In the genomic region with DNA sequence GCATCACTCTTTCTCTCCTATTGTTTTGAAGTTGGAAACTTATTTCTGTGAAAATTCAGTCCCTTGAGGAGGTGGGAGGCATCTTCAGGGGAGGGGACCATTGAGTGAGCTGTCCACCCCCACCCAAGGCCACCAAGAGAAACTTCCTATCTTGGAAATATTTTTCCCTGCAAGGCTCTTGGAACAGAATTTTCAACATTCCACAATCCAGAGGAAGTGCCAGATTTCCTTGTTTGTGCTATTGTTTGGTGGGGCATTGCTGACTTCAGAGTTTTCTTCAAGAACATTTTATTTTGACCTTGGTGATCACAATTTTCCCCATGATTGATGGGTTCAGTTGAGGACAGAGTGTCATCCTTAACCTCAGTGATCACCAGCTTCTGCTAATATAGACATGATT, we compare ENCODE assay signal across 22 cellular contexts. TPM values are rescaled to one million over a fixed set of nuclear protein-coding genes. Genes with fewer than 3 reads are reported as not detected.
DNase-seq lines count a peak whose midpoint lies in the region; ATAC-seq and TF ChIP-seq lines count a peak whose summit lies in the region.
"Had no signal": no experiment of that assay in that cellular context is flagged by ENCODE, and none has a peak within 500 bp of the region (broad histone marks: within the 10 kb centered on the region; RNA-seq: fewer than 3 reads in every experiment).

No MANE protein-coding gene starts in this region.

- H3K27me3 Mint-ChIP-seq in activated T-helper 17 cell treated with anti-CD3 and anti-CD28 coated beads, Interleukin-2, amount 50 U/mL, for 72 hours, result peaks cover 20% of the 10 kb centered on the region

- H3K9me3 ChIP-seq in right atrium auricular region, result no peaks in the 10 kb centered on the region
- H3K9me3 ChIP-seq in gastrocnemius medialis, result no peaks in the 10 kb centered on the region
- H3K9me3 ChIP-seq: A549 had no signal

- no peak for DNase-seq in right atrium auricular region (ENCODE audit: low spot score)
- DNase-seq in left cardiac atrium, result no peak
- DNase-seq in gastrocnemius medialis, result no peak
- DNase-seq in erythroblast (lab: John Stamatoyannopoulos, UW), result no peak
- DNase-seq in activated CD4-positive, alpha-beta T cell treated with anti-CD3 and anti-CD28 coated beads, Interleukin-2, amount 50 U/mL, for 1 hour, result no peak
- DNase-seq: activated CD4-positive, alpha-beta T cell treated with anti-CD3 and anti-CD28 coated beads, Interleukin-2, amount 50 U/mL, for 48 hours; activated CD8-positive, alpha-beta memory T cell treated with anti-CD3 and anti-CD28 coated beads, Interleukin-2, amount 50 U/mL, for 4 hours; DMS79; kidney; mesenchymal stem cell; NCI-H1417; NCI-H446 treated with DMSO at 0.1 percent for 48 hours; SIG-M5; stimulated activated CD4-positive, alpha-beta T cell treated with anti-CD3 and anti-CD28 coated beads, Interleukin-4, amount 100 ng/mL, for 1 hour; stimulated activated naive CD8-positive, alpha-beta T cell treated with anti-CD3 and anti-CD28 coated beads, Interleukin-15, Interleukin-2, amounts not matched to agents 100 U/mL and 50 U/mL, for 24 hours; SW 1271; T1000 had no signal

- intact Hi-C loops in left cardiac atrium (cut with DNase I), result no loop called here
- intact Hi-C loops in gastrocnemius medialis (cut with DNase I; ENCODE audit: low total_unique reads), result no loop called here

- no peak overlapping the region for H3K27ac Mint-ChIP-seq in activated T-helper 17 cell treated with anti-CD3 and anti-CD28 coated beads, Interleukin-2, amount 50 U/mL, for 72 hours

- in situ Hi-C loops in gastrocnemius medialis (cut with MboI; ENCODE audit: low sequenced_read_pairs in 4 of 4), result loop anchor here in 1 of 4 donors (25.0 kb wide), 1 partner anchor 338 kb away; the partner anchor contains the start of gene ACOX2

- H3K27ac ChIP-seq in right atrium auricular region (peak overlapping the region; percentile 43 to 48), layer of hippocampus (ENCODE audit: low read depth, low read length) (peak overlapping the region; percentile 30), gastrocnemius medialis (peak overlapping the region; percentile 60 to 72 (median 71))
- H3K27ac ChIP-seq: A549 had no signal

- H3K4me1 ChIP-seq in right atrium auricular region, result peaks cover 0 to 19% of the 10 kb centered on the region in 2 donors
- H3K4me1 ChIP-seq in gastrocnemius medialis, result peaks cover 0 to 13% of the 10 kb centered on the region in 2 donors
- H3K4me1 ChIP-seq: A549 had no signal

- no peak for TF ChIP-seq CTCF in right atrium auricular region (IDR thresholded peaks at IDR 0.05)
- TF ChIP-seq CTCF in gastrocnemius medialis (IDR thresholded peaks at IDR 0.05 in 4 of 5, conservative IDR thresholded peaks at IDR 0.05 in 1 of 5), result no peak

- H3K4me3 ChIP-seq in right atrium auricular region (no peak overlapping the region), gastrocnemius medialis (no peak overlapping the region)
- H3K4me3 ChIP-seq: A549 had no signal

- no peak overlapping the region for H3K4me3 Mint-ChIP-seq in activated T-helper 17 cell treated with anti-CD3 and anti-CD28 coated beads, Interleukin-2, amount 50 U/mL, for 72 hours

- H3K4me1 Mint-ChIP-seq in activated T-helper 17 cell treated with anti-CD3 and anti-CD28 coated beads, Interleukin-2, amount 50 U/mL, for 72 hours, result no peaks in the 10 kb centered on the region

- ATAC-seq in left cardiac atrium, result no peak
- peak in 1 of 2 donors; percentile 39 for ATAC-seq in gastrocnemius medialis
- ATAC-seq in activated T-helper 17 cell treated with anti-CD3 and anti-CD28 coated beads, Interleukin-2, amount 50 U/mL, for 72 hours (replicated peaks), result no peak
- no peak for ATAC-seq in HG03460 (IDR thresholded peaks at IDR 0.05; ENCODE audit: unreplicated experiment)
- ATAC-seq: A549; stimulated activated naive CD8-positive, alpha-beta T cell treated with anti-CD3 and anti-CD28 coated beads, Interleukin-15, Interleukin-2, amounts not matched to agents 100 U/mL and 50 U/mL, for 24 hours had no signal

- no peaks in the 10 kb centered on the region for H3K36me3 Mint-ChIP-seq in activated T-helper 17 cell treated with anti-CD3 and anti-CD28 coated beads, Interleukin-2, amount 50 U/mL, for 72 hours (ENCODE audit: low read depth)

- no peaks in the 10 kb centered on the region for H3K9me3 Mint-ChIP-seq in activated T-helper 17 cell treated with anti-CD3 and anti-CD28 coated beads, Interleukin-2, amount 50 U/mL, for 72 hours

- no peaks in the 10 kb centered on the region for H3K27me3 ChIP-seq in right atrium auricular region
- no peaks in the 10 kb centered on the region for H3K27me3 ChIP-seq in layer of hippocampus (ENCODE audit: control insufficient read depth, insufficient read depth, low read length)
- no peaks in the 10 kb centered on the region for H3K27me3 ChIP-seq in gastrocnemius medialis

- no peak for TF ChIP-seq POLR2A in gastrocnemius medialis (IDR thresholded peaks at IDR 0.05)
- TF ChIP-seq POLR2A in erythroblast (IDR thresholded peaks at IDR 0.05; ENCODE audit: low read length), result no peak

- H3K36me3 ChIP-seq in right atrium auricular region (no peaks in the 10 kb centered on the region), gastrocnemius medialis (no peaks in the 10 kb centered on the region)

RNA-seq across cellular contexts. Expression of gene DNASE1L3, which starts 12.0 kb away (rescaled TPM):
- total RNA-seq in right atrium auricular region (10 to 100 TPM in 1 of 2 donors, 1 to 10 TPM in 1; 1.5 to 11.5 TPM), left cardiac atrium (1 to 10 TPM; 1.4 to 3.4 TPM), gastrocnemius medialis (under 1 TPM in 2 of 4 donors, not detected in 2; 0.29 to 0.42 TPM)
- not detected for total RNA-seq in activated T-helper 17 cell treated with anti-CD3 and anti-CD28 coated beads, Interleukin-2, amount 50 U/mL, for 72 hours
- total RNA-seq: M059J had no signal

RNA-seq across cellular contexts. Expression of gene ABHD6, which starts 38.8 kb away (rescaled TPM):
- total RNA-seq in right atrium auricular region (10 to 100 TPM; 11.3 to 13.8 TPM), left cardiac atrium (10 to 100 TPM in 1 of 2 donors, 1 to 10 TPM in 1; 7.0 to 11.7 TPM), gastrocnemius medialis (10 to 100 TPM in 2 of 4 donors, 1 to 10 TPM in 2; 5.8 to 14.0 (median 9.6) TPM)
- 1 to 10 TPM; 1.8 to 4.9 TPM for total RNA-seq in activated T-helper 17 cell treated with anti-CD3 and anti-CD28 coated beads, Interleukin-2, amount 50 U/mL, for 72 hours
